Comparison of ENCODE assay signal across 17 cellular contexts in the genomic region with DNA sequence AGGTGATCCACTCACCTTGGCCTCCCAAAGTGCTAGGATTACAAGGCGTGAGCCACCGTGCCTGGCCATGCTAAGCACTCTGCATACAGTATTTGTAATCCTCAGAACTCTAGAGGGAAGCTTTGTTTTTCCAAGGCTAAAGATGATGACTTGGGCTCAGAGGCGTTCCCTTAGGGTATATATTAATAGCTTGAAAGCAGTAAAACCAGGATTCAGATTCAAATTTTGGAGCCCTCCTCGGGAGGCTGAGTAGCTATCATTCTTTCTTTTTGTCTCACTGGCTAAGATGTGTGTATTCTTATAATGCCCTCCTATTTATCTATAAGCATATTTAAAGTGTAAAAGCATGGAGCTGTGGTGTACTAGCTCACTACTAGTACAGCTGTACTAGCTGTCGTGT.
DNase-seq lines count a peak whose midpoint lies in the region; ATAC-seq, FAIRE-seq and TF ChIP-seq lines count a peak whose summit lies in the region.
"Had no signal": no experiment of that assay in that cellular context is flagged by ENCODE, and none has a peak within 500 bp of the region (broad histone marks: within the 10 kb centered on the region; RNA-seq: fewer than 3 reads in every experiment).

No MANE protein-coding gene starts in this region.

- FAIRE-seq in D721Med (lab: Jason Lieb, UNC) (no peak), urothelium cell line (lab: Jason Lieb, UNC) (no peak)
- FAIRE-seq: G401.6, GM12891, GM19239, HTR-8/SVneo had no signal

- H3K36me3 Mint-ChIP-seq in activated T-cell treated with anti-CD3 and anti-CD28 coated beads, Interleukin-2, amount 50 U/mL, for 72 hours (ENCODE audit: insufficient read depth in 2 of 2), result peaks cover 1 to 14% of the 10 kb centered on the region in 2 donors
- H3K36me3 Mint-ChIP-seq in activated T-cell treated with anti-CD3 and anti-CD28 coated beads, Interleukin-2, amount 50 U/mL, for 4 hours (ENCODE audit: insufficient read depth), result peaks cover 35% of the 10 kb centered on the region
- H3K36me3 Mint-ChIP-seq in memory B cell, result peaks cover 24% of the 10 kb centered on the region

- ATAC-seq in activated T-cell treated with anti-CD3 and anti-CD28 coated beads, Interleukin-2, amount 50 U/mL, for 72 hours (replicated peaks in 1 of 2), result no peak
- ATAC-seq in activated T-cell treated with anti-CD3 and anti-CD28 coated beads, Interleukin-2, amount 50 U/mL, for 4 hours, result no peak
- no peak for ATAC-seq in memory B cell (ENCODE audit: low read depth)

- H3K4me1 ChIP-seq in HAP-1, result peaks cover 23% of the 10 kb centered on the region
- H3K4me1 ChIP-seq: BLaER1 treated with 17β-estradiol and CSF1 and Interleukin-3, amounts not matched to agents 10 nM and 100 nM had no signal

- no peaks in the 10 kb centered on the region for H3K4me1 Mint-ChIP-seq in activated T-cell treated with anti-CD3 and anti-CD28 coated beads, Interleukin-2, amount 50 U/mL, for 72 hours (ENCODE audit: low read depth)
- H3K4me1 Mint-ChIP-seq in activated T-cell treated with anti-CD3 and anti-CD28 coated beads, Interleukin-2, amount 50 U/mL, for 4 hours (ENCODE audit: low read depth), result no peaks in the 10 kb centered on the region
- no peaks in the 10 kb centered on the region for H3K4me1 Mint-ChIP-seq in memory B cell
- H3K4me1 Mint-ChIP-seq: B cell; CD8-positive, alpha-beta memory T cell had no signal

- TF ChIP-seq CTCF in D721Med (IDR thresholded peaks at IDR 0.05; ENCODE audit: insufficient read depth, missing control alignments), result no peak

- no peak overlapping the region for H3K4me3 Mint-ChIP-seq in activated T-cell treated with anti-CD3 and anti-CD28 coated beads, Interleukin-2, amount 50 U/mL, for 72 hours
- no peak overlapping the region for H3K4me3 Mint-ChIP-seq in activated T-cell treated with anti-CD3 and anti-CD28 coated beads, Interleukin-2, amount 50 U/mL, for 4 hours
- H3K4me3 Mint-ChIP-seq in memory B cell, result no peak overlapping the region
- H3K4me3 Mint-ChIP-seq: B cell; CD8-positive, alpha-beta memory T cell had no signal

- no peaks in the 10 kb centered on the region for H3K9me3 Mint-ChIP-seq in activated T-cell treated with anti-CD3 and anti-CD28 coated beads, Interleukin-2, amount 50 U/mL, for 72 hours
- H3K9me3 Mint-ChIP-seq in activated T-cell treated with anti-CD3 and anti-CD28 coated beads, Interleukin-2, amount 50 U/mL, for 4 hours, result no peaks in the 10 kb centered on the region
- H3K9me3 Mint-ChIP-seq in memory B cell, result no peaks in the 10 kb centered on the region
- H3K9me3 Mint-ChIP-seq: CD8-positive, alpha-beta memory T cell had no signal

- no peaks in the 10 kb centered on the region for H3K27me3 Mint-ChIP-seq in activated T-cell treated with anti-CD3 and anti-CD28 coated beads, Interleukin-2, amount 50 U/mL, for 72 hours (ENCODE audit: low read depth)
- no peaks in the 10 kb centered on the region for H3K27me3 Mint-ChIP-seq in activated T-cell treated with anti-CD3 and anti-CD28 coated beads, Interleukin-2, amount 50 U/mL, for 4 hours (ENCODE audit: low read depth)
- H3K27me3 Mint-ChIP-seq in memory B cell, result no peaks in the 10 kb centered on the region
- H3K27me3 Mint-ChIP-seq: B cell; CD8-positive, alpha-beta memory T cell had no signal

- in situ Hi-C loops in HAP-1 (cut with MboI; ENCODE audit: low sequenced_read_pairs), result no loop called here

- no peaks in the 10 kb centered on the region for H3K27me3 ChIP-seq in HAP-1 (ENCODE audit: low read depth)
- H3K27me3 ChIP-seq: BLaER1 treated with 17β-estradiol and CSF1 and Interleukin-3, amounts not matched to agents 10 nM and 100 nM had no signal

- H3K36me3 ChIP-seq in HAP-1 (replicated peaks), result peaks cover 18% of the 10 kb centered on the region

- no peaks in the 10 kb centered on the region for H3K9me3 ChIP-seq in HAP-1
- H3K9me3 ChIP-seq: BLaER1 treated with 17β-estradiol and CSF1 and Interleukin-3, amounts not matched to agents 10 nM and 100 nM had no signal

- no peak overlapping the region for H3K4me3 ChIP-seq in HAP-1
- H3K4me3 ChIP-seq: BLaER1 treated with 17β-estradiol and CSF1 and Interleukin-3, amounts not matched to agents 10 nM and 100 nM; GM23248 had no signal

- no peak for DNase-seq in activated T-cell treated with anti-CD3 and anti-CD28 coated beads, Interleukin-2, amount 50 U/mL, for 72 hours
- no peak for DNase-seq in activated T-cell treated with anti-CD3 and anti-CD28 coated beads, Interleukin-2, amount 50 U/mL, for 4 hours
- DNase-seq in HAP-1 (ENCODE audit: low spot score in 2 of 2) (peak; percentile 68 to 91), memory B cell (ENCODE audit: low spot score in 2 of 2) (no peak), D721Med (ENCODE audit: insufficient read length, low spot score) (no peak), urothelium cell line (ENCODE audit: low spot score) (no peak)
- DNase-seq: CD8-positive, alpha-beta memory T cell; COR-L47; GM23248; HCEC 1CT; IMR-90 had no signal

- peak overlapping the region; percentile 82 for H3K27ac Mint-ChIP-seq in activated T-cell treated with anti-CD3 and anti-CD28 coated beads, Interleukin-2, amount 50 U/mL, for 72 hours
- peak overlapping the region; percentile 45 for H3K27ac Mint-ChIP-seq in memory B cell
- H3K27ac Mint-ChIP-seq: B cell had no signal

Comparison
In these comparisons a context has a peak if more than half of its experiments do, and no peak if none do; other contexts are left out.
1. DNase-seq: peak in HAP-1 (2 of 2); none in activated T-cell treated with anti-CD3 and anti-CD28 coated beads, Interleukin-2, amount 50 U/mL, for 72 hours (0 of 2), activated T-cell treated with anti-CD3 and anti-CD28 coated beads, Interleukin-2, amount 50 U/mL, for 4 hours (single experiment), memory B cell (0 of 2), D721Med (single experiment) and urothelium cell line (single experiment).